ENCODE assay signal across 1 cellular context in the genomic region with DNA sequence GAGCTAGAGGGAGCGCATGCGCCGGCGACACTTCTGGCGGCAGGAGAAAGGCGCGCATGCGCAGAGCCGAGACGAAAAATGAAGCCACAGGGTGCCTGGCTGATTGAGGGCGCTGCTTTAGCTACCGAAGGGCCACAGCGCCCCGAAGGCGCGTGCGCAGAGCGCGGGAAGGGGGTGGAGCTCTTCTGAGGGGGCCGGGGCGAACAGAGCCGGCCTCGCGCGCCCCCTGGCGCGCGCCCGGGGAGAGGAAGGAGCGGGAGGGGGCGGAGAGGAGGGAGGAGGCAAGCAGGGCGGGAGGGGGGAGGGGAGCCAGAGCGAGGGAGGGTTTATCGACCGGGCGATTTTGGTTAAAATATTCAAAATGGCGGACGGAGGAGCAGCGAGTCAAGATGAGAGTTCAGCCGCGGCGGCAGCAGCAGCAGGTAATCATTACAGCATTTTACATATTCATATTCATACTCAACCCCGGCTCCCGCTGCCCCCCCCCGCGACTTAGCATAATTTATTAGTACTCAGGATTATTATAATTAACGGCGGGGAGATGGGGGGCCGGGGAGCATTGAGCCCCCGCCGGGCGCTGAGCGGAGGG.
TF ChIP-seq lines count a peak whose summit lies in the region.

Gene POU2F1, plus strand, starts transcription at position 350 of the 589 bp plus-strand sequence. Its CDS starts 12 bp downstream, at position 362.

TF ChIP-seq in HepG2, 621 proteins besides CTCF, POLR2A, EP300 and RAD21 (continued from another document and continues in another):
- TF ChIP-seq SCMH1 (CRISPR knock-in tag; IDR thresholded peaks at IDR 0.05; ENCODE audit: borderline replicate concordance) (no peak), FOSL2 (CRISPR knock-in tag; IDR thresholded peaks at IDR 0.05) (no peak), ZNF883 (CRISPR knock-in tag; IDR thresholded peaks at IDR 0.05; ENCODE audit: not compliant biosample characterization) (no peak), ZNF570 (CRISPR knock-in tag; IDR thresholded peaks at IDR 0.05; ENCODE audit: borderline replicate concordance) (no peak), ZBTB49 (CRISPR knock-in tag; IDR thresholded peaks at IDR 0.05; ENCODE audit: borderline replicate concordance) (no peak), POLR2AphosphoS2 (IDR thresholded peaks at IDR 0.05; ENCODE audit: low read depth, low read length) (no peak), MAZ (IDR thresholded peaks at IDR 0.05; ENCODE audit: borderline replicate concordance, low read depth, low read length) (peak; percentile 100), MAZ (CRISPR knock-in tag; IDR thresholded peaks at IDR 0.05; ENCODE audit: low read depth) (peak; percentile 74; the same call in 1 of the 2 replicates), RBAK (CRISPR knock-in tag; IDR thresholded peaks at IDR 0.05) (no peak), MAFG (CRISPR knock-in tag; IDR thresholded peaks at IDR 0.05) (no peak), RELA (CRISPR knock-in tag; IDR thresholded peaks at IDR 0.05) (no peak), HNRNPL (IDR thresholded peaks at IDR 0.05; ENCODE audit: low read depth, low read length) (no peak), MBD4 (IDR thresholded peaks at IDR 0.05; ENCODE audit: borderline replicate concordance, low read length) (no peak), MED1 (CRISPR knock-in tag; IDR thresholded peaks at IDR 0.05) (no peak), FOXC1 (CRISPR knock-in tag; IDR thresholded peaks at IDR 0.05; ENCODE audit: borderline replicate concordance) (no peak), ZBTB43 (CRISPR knock-in tag; conservative IDR thresholded peaks at IDR 0.05) (no peak), ATM (IDR thresholded peaks at IDR 0.05; ENCODE audit: borderline replicate concordance) (no peak), KLF11 (CRISPR knock-in tag; IDR thresholded peaks at IDR 0.05) (no peak), BCL6 (CRISPR knock-in tag; IDR thresholded peaks at IDR 0.05) (no peak), ZNF776 (CRISPR knock-in tag; IDR thresholded peaks at IDR 0.05) (no peak), ZNF589 (CRISPR knock-in tag; conservative IDR thresholded peaks at IDR 0.05) (peak; percentile 27; the same call in 1 of the 2 replicates), MXD3 (CRISPR knock-in tag; IDR thresholded peaks at IDR 0.05) (no peak), ZNF503 (CRISPR knock-in tag; IDR thresholded peaks at IDR 0.05) (no peak), EHMT2 (IDR thresholded peaks at IDR 0.05; ENCODE audit: borderline replicate concordance, low read depth, low read length) (no peak), MATR3 (CRISPR knock-in tag; IDR thresholded peaks at IDR 0.05) (no peak), ZFP36 (IDR thresholded peaks at IDR 0.05; ENCODE audit: borderline replicate concordance, low read depth, low read length, partially characterized antibody) (no peak), ZNF615 (CRISPR knock-in tag; IDR thresholded peaks at IDR 0.05; ENCODE audit: borderline replicate concordance) (no peak), IKZF5 (CRISPR knock-in tag; IDR thresholded peaks at IDR 0.05) (no peak), ZNF646 (CRISPR knock-in tag; IDR thresholded peaks at IDR 0.05) (no peak), ZNF383 (CRISPR knock-in tag; IDR thresholded peaks at IDR 0.05; ENCODE audit: borderline replicate concordance) (0 out of 2 replicates have a peak, but pooled peaks have one; percentile 37), PATZ1 (CRISPR knock-in tag; IDR thresholded peaks at IDR 0.05) (peak; percentile 89), ZNF816 (CRISPR knock-in tag; IDR thresholded peaks at IDR 0.05; ENCODE audit: borderline replicate concordance) (no peak), SMYD3 (CRISPR knock-in tag; IDR thresholded peaks at IDR 0.05) (no peak), MED13 (CRISPR knock-in tag; IDR thresholded peaks at IDR 0.05) (no peak)
- TF ChIP-seq, protein P1, sequence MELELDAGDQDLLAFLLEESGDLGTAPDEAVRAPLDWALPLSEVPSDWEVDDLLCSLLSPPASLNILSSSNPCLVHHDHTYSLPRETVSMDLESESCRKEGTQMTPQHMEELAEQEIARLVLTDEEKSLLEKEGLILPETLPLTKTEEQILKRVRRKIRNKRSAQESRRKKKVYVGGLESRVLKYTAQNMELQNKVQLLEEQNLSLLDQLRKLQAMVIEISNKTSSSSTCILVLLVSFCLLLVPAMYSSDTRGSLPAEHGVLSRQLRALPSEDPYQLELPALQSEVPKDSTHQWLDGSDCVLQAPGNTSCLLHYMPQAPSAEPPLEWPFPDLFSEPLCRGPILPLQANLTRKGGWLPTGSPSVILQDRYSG (CRISPR knock-in tag; IDR thresholded peaks at IDR 0.05), result no peak
- TF ChIP-seq, protein P2, sequence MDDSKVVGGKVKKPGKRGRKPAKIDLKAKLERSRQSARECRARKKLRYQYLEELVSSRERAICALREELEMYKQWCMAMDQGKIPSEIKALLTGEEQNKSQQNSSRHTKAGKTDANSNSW (CRISPR knock-in tag; IDR thresholded peaks at IDR 0.05; ENCODE audit: borderline replicate concordance), result no peak
- TF ChIP-seq, protein P3, sequence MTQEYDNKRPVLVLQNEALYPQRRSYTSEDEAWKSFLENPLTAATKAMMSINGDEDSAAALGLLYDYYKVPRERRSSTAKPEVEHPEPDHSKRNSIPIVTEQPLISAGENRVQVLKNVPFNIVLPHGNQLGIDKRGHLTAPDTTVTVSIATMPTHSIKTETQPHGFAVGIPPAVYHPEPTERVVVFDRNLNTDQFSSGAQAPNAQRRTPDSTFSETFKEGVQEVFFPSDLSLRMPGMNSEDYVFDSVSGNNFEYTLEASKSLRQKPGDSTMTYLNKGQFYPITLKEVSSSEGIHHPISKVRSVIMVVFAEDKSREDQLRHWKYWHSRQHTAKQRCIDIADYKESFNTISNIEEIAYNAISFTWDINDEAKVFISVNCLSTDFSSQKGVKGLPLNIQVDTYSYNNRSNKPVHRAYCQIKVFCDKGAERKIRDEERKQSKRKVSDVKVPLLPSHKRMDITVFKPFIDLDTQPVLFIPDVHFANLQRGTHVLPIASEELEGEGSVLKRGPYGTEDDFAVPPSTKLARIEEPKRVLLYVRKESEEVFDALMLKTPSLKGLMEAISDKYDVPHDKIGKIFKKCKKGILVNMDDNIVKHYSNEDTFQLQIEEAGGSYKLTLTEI (CRISPR knock-in tag; conservative IDR thresholded peaks at IDR 0.05), result no peak
